ENCODE assay signal across 34 cellular contexts in the genomic region with DNA sequence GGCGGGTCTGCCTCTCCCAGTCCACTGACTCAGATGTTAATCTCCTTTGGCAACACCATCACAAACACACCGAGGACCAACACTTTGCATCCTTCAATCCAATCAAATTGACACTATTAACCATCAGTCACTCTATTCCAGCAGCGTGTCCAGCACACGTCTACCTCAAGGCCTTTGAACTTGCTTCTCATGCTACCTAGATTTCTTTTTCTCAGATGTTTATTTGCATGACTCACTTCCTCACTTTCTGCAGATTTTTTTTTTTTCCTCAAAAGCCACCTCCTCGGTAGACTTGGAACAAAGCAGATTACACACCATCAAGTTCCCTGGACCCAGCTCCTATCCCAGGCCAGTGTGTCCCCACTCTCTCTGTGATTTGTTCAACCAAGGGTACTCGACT. TPM values are rescaled to one million over a fixed set of nuclear protein-coding genes. Genes with fewer than 3 reads are reported as not detected.
DNase-seq lines count a peak whose midpoint lies in the region; ATAC-seq lines count a peak whose summit lies in the region.
"Had no signal": no experiment of that assay in that cellular context is flagged by ENCODE, and none has a peak within 500 bp of the region (broad histone marks: within the 10 kb centered on the region; RNA-seq: fewer than 3 reads in every experiment).

No MANE protein-coding gene starts in this region.

- no peak overlapping the region for H3K4me3 Mint-ChIP-seq in activated naive CD4-positive, alpha-beta T cell treated with anti-CD3 and anti-CD28 coated beads, Interleukin-2, amount 10 ng/mL, durations not matched to agents 7 days and 5 days
- no peak overlapping the region for H3K4me3 Mint-ChIP-seq in dendritic cell treated with granulocyte-macrophage colony-stimulating factor and Interleukin-4, amounts not matched to agents 40 ng/mL and 50 ng/mL, for 4 days
- H3K4me3 Mint-ChIP-seq: activated CD4-positive, alpha-beta memory T cell treated with anti-CD3 and anti-CD28 coated beads for 36 hours; activated naive CD4-positive, alpha-beta T cell treated with anti-CD3 and anti-CD28 coated beads for 36 hours; B cell; CD8-positive, alpha-beta T cell; H9; neural crest cell had no signal

- no peak overlapping the region for H3K9ac ChIP-seq in Karpas-422 (ENCODE audit: low read length)
- H3K9ac ChIP-seq: SK-N-SH had no signal

- H3K27me3 Mint-ChIP-seq in activated naive CD4-positive, alpha-beta T cell treated with anti-CD3 and anti-CD28 coated beads, Interleukin-2, amount 10 ng/mL, durations not matched to agents 7 days and 5 days: no peaks in the 10 kb centered on the region
- H3K27me3 Mint-ChIP-seq in dendritic cell treated with granulocyte-macrophage colony-stimulating factor and Interleukin-4, amounts not matched to agents 40 ng/mL and 50 ng/mL, for 4 days: peaks cover 4% of the 10 kb centered on the region
- H3K27me3 Mint-ChIP-seq: B cell had no signal

- no peaks in the 10 kb centered on the region for H4K20me1 ChIP-seq in Karpas-422 (ENCODE audit: insufficient read depth, low read depth, low read length)

- no peak for DNase-seq in activated naive CD4-positive, alpha-beta T cell treated with anti-CD3 and anti-CD28 coated beads, Interleukin-2, amount 50 U/mL, for 72 hours (ENCODE audit: low spot score in 2 of 2)
- DNase-seq in activated naive CD4-positive, alpha-beta T cell treated with anti-CD3 and anti-CD28 coated beads, Interleukin-2, amount 10 ng/mL, durations not matched to agents 7 days and 5 days: no peak
- DNase-seq in Karpas-422 (peak; percentile 35), hepatic stellate cell (ENCODE audit: low spot score) (no peak), MV-4-11 (lab: John Stamatoyannopoulos, UW) (no peak)
- no peak for DNase-seq in stimulated activated CD4-positive, alpha-beta T cell treated with anti-CD3 and anti-CD28 coated beads, Interleukin-2, amount 100 ng/mL, for 48 hours
- DNase-seq: activated CD4-positive, alpha-beta memory T cell treated with anti-CD3 and anti-CD28 coated beads for 36 hours; activated naive CD4-positive, alpha-beta T cell treated with anti-CD3 and anti-CD28 coated beads for 36 hours; amygdala; CD8-positive, alpha-beta T cell; DMS 273 treated with DMSO at 0.1 percent for 48 hours; effector CD8-positive, alpha-beta T cell; H9; left ventricle myocardium inferior; NCI-H1048; NCI-H1694; NCI-H510A treated with DMSO at 0.1 percent for 48 hours; OCI-M1; ovary; SK-N-SH; small intestine; stimulated activated naive CD4-positive, alpha-beta T cell treated with Interleukin-2 at 50 U/mL for 16 hours; T-helper 2 cell; upper lobe of right lung had no signal

- peaks cover 5% of the 10 kb centered on the region in 2 donors for H3K36me3 Mint-ChIP-seq in activated naive CD4-positive, alpha-beta T cell treated with anti-CD3 and anti-CD28 coated beads, Interleukin-2, amount 50 U/mL, for 72 hours
- no peaks in the 10 kb centered on the region for H3K36me3 Mint-ChIP-seq in activated naive CD4-positive, alpha-beta T cell treated with anti-CD3 and anti-CD28 coated beads, Interleukin-2, amount 10 ng/mL, durations not matched to agents 7 days and 5 days
- no peaks in the 10 kb centered on the region for H3K36me3 Mint-ChIP-seq in dendritic cell treated with granulocyte-macrophage colony-stimulating factor and Interleukin-4, amounts not matched to agents 40 ng/mL and 50 ng/mL, for 4 days (ENCODE audit: low read depth)
- H3K36me3 Mint-ChIP-seq: activated CD4-positive, alpha-beta memory T cell treated with anti-CD3 and anti-CD28 coated beads for 36 hours; CD8-positive, alpha-beta T cell had no signal

- no peaks in the 10 kb centered on the region for H3K27me3 ChIP-seq in Karpas-422 (ENCODE audit: low read length)
- H3K27me3 ChIP-seq: ovary, suprapubic skin, upper lobe of right lung had no signal

- CTCF ChIA-PET in activated naive CD4-positive, alpha-beta T cell treated with anti-CD3 and anti-CD28 coated beads, Interleukin-2, amount 10 ng/mL, durations not matched to agents 7 days and 5 days (lab: Charles Lee): no interaction called here

- peaks cover 19% of the 10 kb centered on the region for H3K4me1 Mint-ChIP-seq in activated naive CD4-positive, alpha-beta T cell treated with anti-CD3 and anti-CD28 coated beads, Interleukin-2, amount 10 ng/mL, durations not matched to agents 7 days and 5 days
- H3K4me1 Mint-ChIP-seq in dendritic cell treated with granulocyte-macrophage colony-stimulating factor and Interleukin-4, amounts not matched to agents 40 ng/mL and 50 ng/mL, for 4 days (ENCODE audit: low read depth): peaks cover 16% of the 10 kb centered on the region
- H3K4me1 Mint-ChIP-seq: neural crest cell had no signal

- intact Hi-C loops in dendritic cell treated with granulocyte-macrophage colony-stimulating factor and Interleukin-4, amounts not matched to agents 40 ng/mL and 50 ng/mL, for 4 days (cut with micrococcal nuclease): loop anchor here (10.0 kb wide), 1 partner anchor 110 kb away; no protein-coding TSS in a partner anchor

- no peak overlapping the region for H3K4me2 ChIP-seq in Karpas-422 (ENCODE audit: low read depth, low read length, poor library complexity, severe bottlenecking)
- H3K4me2 ChIP-seq: SK-N-SH had no signal

- H3K27ac Mint-ChIP-seq in activated naive CD4-positive, alpha-beta T cell treated with anti-CD3 and anti-CD28 coated beads, Interleukin-2, amount 50 U/mL, for 72 hours: peak overlapping the region; percentile 31 to 57
- H3K27ac Mint-ChIP-seq in activated naive CD4-positive, alpha-beta T cell treated with anti-CD3 and anti-CD28 coated beads, Interleukin-2, amount 10 ng/mL, durations not matched to agents 7 days and 5 days: no peak overlapping the region
- peak overlapping the region; percentile 62 for H3K27ac Mint-ChIP-seq in dendritic cell treated with granulocyte-macrophage colony-stimulating factor and Interleukin-4, amounts not matched to agents 40 ng/mL and 50 ng/mL, for 4 days
- H3K27ac Mint-ChIP-seq: activated CD4-positive, alpha-beta memory T cell treated with anti-CD3 and anti-CD28 coated beads for 36 hours; activated naive CD4-positive, alpha-beta T cell treated with anti-CD3 and anti-CD28 coated beads for 36 hours; B cell; CD8-positive, alpha-beta T cell; H9 had no signal

- no peaks in the 10 kb centered on the region for H3K79me2 ChIP-seq in Karpas-422 (ENCODE audit: low read length)

- no peak overlapping the region for H2AFZ ChIP-seq in Karpas-422 (ENCODE audit: low read length)

- no peaks in the 10 kb centered on the region for H3K9me3 ChIP-seq in Karpas-422 (ENCODE audit: low read length)
- H3K9me3 ChIP-seq: left ventricle myocardium inferior, ovary, SK-N-SH, suprapubic skin, upper lobe of right lung had no signal

- peaks cover 0 to 13% of the 10 kb centered on the region in 2 donors for H3K9me3 Mint-ChIP-seq in activated naive CD4-positive, alpha-beta T cell treated with anti-CD3 and anti-CD28 coated beads, Interleukin-2, amount 50 U/mL, for 72 hours
- H3K9me3 Mint-ChIP-seq in activated naive CD4-positive, alpha-beta T cell treated with anti-CD3 and anti-CD28 coated beads, Interleukin-2, amount 10 ng/mL, durations not matched to agents 7 days and 5 days: no peaks in the 10 kb centered on the region
- no peaks in the 10 kb centered on the region for H3K9me3 Mint-ChIP-seq in dendritic cell treated with granulocyte-macrophage colony-stimulating factor and Interleukin-4, amounts not matched to agents 40 ng/mL and 50 ng/mL, for 4 days
- H3K9me3 Mint-ChIP-seq: activated CD4-positive, alpha-beta memory T cell treated with anti-CD3 and anti-CD28 coated beads for 36 hours; activated naive CD4-positive, alpha-beta T cell treated with anti-CD3 and anti-CD28 coated beads for 36 hours; CD8-positive, alpha-beta T cell; neural crest cell had no signal

- H3K27ac ChIP-seq in Karpas-422 (ENCODE audit: low read length): no peak overlapping the region
- H3K27ac ChIP-seq: HL-60, left ventricle myocardium inferior, ovary, suprapubic skin, upper lobe of right lung had no signal

- ATAC-seq in activated naive CD4-positive, alpha-beta T cell treated with anti-CD3 and anti-CD28 coated beads, Interleukin-2, amount 50 U/mL, for 72 hours: peak; percentile 18 to 36
- ATAC-seq in GM18861 (IDR thresholded peaks at IDR 0.05; ENCODE audit: unreplicated experiment): no peak
- ATAC-seq: activated CD4-positive, CD25-positive, alpha-beta regulatory T cell treated with anti-CD3 and anti-CD28 coated beads, Interleukin-2, amount 50 U/mL, for 24 hours; CD8-positive, alpha-beta T cell; Right ventricle myocardium inferior; upper lobe of right lung had no signal

- no peaks in the 10 kb centered on the region for H3K9me2 ChIP-seq in Karpas-422 (replicated peaks; ENCODE audit: insufficient read depth, low read length)
- H3K9me2 ChIP-seq: SK-N-SH had no signal

- H3K4me1 ChIP-seq in Karpas-422 (ENCODE audit: low read length): no peaks in the 10 kb centered on the region
- H3K4me1 ChIP-seq: left ventricle myocardium inferior, suprapubic skin, upper lobe of right lung had no signal

- no peak overlapping the region for H3K4me3 ChIP-seq in Karpas-422 (ENCODE audit: low read length)
- H3K4me3 ChIP-seq: left ventricle myocardium inferior, ovary, suprapubic skin, upper lobe of right lung had no signal

- H3K36me3 ChIP-seq in Karpas-422 (ENCODE audit: insufficient read depth, low read length): no peaks in the 10 kb centered on the region
- H3K36me3 ChIP-seq: left ventricle myocardium inferior, ovary, suprapubic skin, upper lobe of right lung had no signal

RNA-seq across cellular contexts. Expression of gene SUPT20HL2, which starts 49.5 kb away (rescaled TPM):
- not detected for total RNA-seq in activated naive CD4-positive, alpha-beta T cell treated with anti-CD3 and anti-CD28 coated beads, Interleukin-2, amount 50 U/mL, for 72 hours
- total RNA-seq in Karpas-422 (2014; rRNA removed; shearing (Covaris generic); ENCODE audit: low replicate concordance): not detected in 2 replicates
- total RNA-seq: activated CD4-positive, alpha-beta memory T cell treated with anti-CD3 and anti-CD28 coated beads for 36 hours; activated naive CD4-positive, alpha-beta T cell treated with anti-CD3 and anti-CD28 coated beads for 36 hours; B cell; CD8-positive, alpha-beta T cell; epithelial cell of proximal tubule; H9; left ventricle myocardium inferior; mesenteric fat pad; neural crest cell; Right ventricle myocardium inferior; suprapubic skin; upper lobe of right lung had no signal
